Comparison of ENCODE assay signal across 24 cellular contexts in genomic region chr13:99153219-99153618, GRCh38. TPM values are rescaled to one million over a fixed set of nuclear protein-coding genes. Genes with fewer than 3 reads are reported as not detected.
A peak's percentile ranks its signal among the peaks of the same experiment; 100 is the strongest.
DNase-seq lines count a peak whose midpoint lies in the region; ATAC-seq and TF ChIP-seq lines count a peak whose summit lies in the region.
"Had no signal": no experiment of that assay in that cellular context is flagged by ENCODE, and none has a peak within 500 bp of the region (broad histone marks: within the 10 kb centered on the region; RNA-seq: fewer than 3 reads in every experiment).

No MANE protein-coding gene starts in this region.

- H3K4me3 ChIP-seq in astrocyte of the spinal cord (ENCODE audit: low read depth, low read length) (no peak overlapping the region), foreskin fibroblast (ENCODE audit: low read depth in 1 of 2, low read length in 2 of 2) (no peak overlapping the region)
- H3K4me3 ChIP-seq: gastrocnemius medialis, hepatocyte, left lung, upper lobe of left lung had no signal

- no peak for ATAC-seq in left colon
- ATAC-seq: activated CD8-positive, alpha-beta memory T cell treated with anti-CD3 and anti-CD28 coated beads, Interleukin-2, amount 10 ng/mL, durations not matched to agents 7 days and 5 days; activated T-cell treated with anti-CD3 and anti-CD28 coated beads, Interleukin-2, amount 50 U/mL, for 72 hours; gastrocnemius medialis; HCT116; left lung had no signal

- DNase-seq in AG08395 (ENCODE audit: low spot score) (peak; percentile 24), HT1080 (ENCODE audit: low read depth) (peak; percentile 36), astrocyte of the spinal cord (ENCODE audit: low read depth, low spot score) (peak; percentile 34), foreskin fibroblast (peak; percentile 27 to 52), GF-D8 (lab: John Stamatoyannopoulos, UW) (no peak), NCI-H748 treated with DMSO at 0.1 percent for 48 hours (lab: John Stamatoyannopoulos, UW) (no peak), left colon (no peak)
- DNase-seq in stimulated activated CD4-positive, alpha-beta T cell treated with anti-CD3 and anti-CD28 coated beads, Interleukin-2, amount 100 ng/mL, for 24 hours = no peak
- DNase-seq: activated CD4-positive, alpha-beta T cell treated with anti-CD3 and anti-CD28 coated beads, Interleukin-2, amount 10 ng/mL, durations not matched to agents 24 days and 14 days; activated CD8-positive, alpha-beta memory T cell treated with anti-CD3 and anti-CD28 coated beads, Interleukin-2, amount 10 ng/mL, durations not matched to agents 7 days and 5 days; activated naive CD4-positive, alpha-beta T cell treated with anti-CD3 and anti-CD28 coated beads, Interleukin-2, amount 10 ng/mL, durations not matched to agents 7 days and 5 days; activated T-cell treated with anti-CD3 and anti-CD28 coated beads, Interleukin-2, amount 50 U/mL, for 72 hours; amygdala; gastrocnemius medialis; left lung; NCI-H146; NCI-H524; SK-N-SH; small intestine; stimulated activated CD4-positive, alpha-beta T cell treated with anti-CD3 and anti-CD28 coated beads, Interleukin-1b, Interleukin-23, amount 100 ng/mL, for 48 hours; upper lobe of left lung; WERI-Rb-1 had no signal

- in situ Hi-C loops in astrocyte of the spinal cord (cut with HindIII; ENCODE audit: low sequenced_read_pairs) = no loop called here

- intact Hi-C loops in left colon (cut with DNase I, micrococcal nuclease) = no loop called here

- TF ChIP-seq CTCF in astrocyte of the spinal cord (IDR thresholded peaks at IDR 0.05; ENCODE audit: low read depth, low read length) (no peak), foreskin fibroblast (IDR thresholded peaks at IDR 0.05; ENCODE audit: low read depth, low read length) (no peak)

RNA-seq across cellular contexts. Expression of gene UBAC2, which starts 47.4 kb away (rescaled TPM):
- total RNA-seq in HT1080 (2014; rRNA removed; shearing (Covaris generic)) = 50.4 and 52.4 TPM in 2 replicates
- polyA plus RNA-seq in HT1080 (2015; cell fraction: cytosol; rRNA removed) = 120 and 124 TPM in 2 replicates
- polyA plus RNA-seq in HT1080 (2015; cell fraction: nucleus; rRNA removed) = 65.4 and 69.5 TPM in 2 replicates
- 10 to 100 TPM; 63.7 to 75.5 TPM for total RNA-seq in left colon

Comparison
In these comparisons a context has a peak if more than half of its experiments do, and no peak if none do; other contexts are left out.
1. DNase-seq: peak in AG08395 (single experiment), HT1080 (single experiment), astrocyte of the spinal cord (single experiment) and foreskin fibroblast (2 of 2); none in GF-D8 (single experiment), NCI-H748 treated with DMSO at 0.1 percent for 48 hours (single experiment), stimulated activated CD4-positive, alpha-beta T cell treated with anti-CD3 and anti-CD28 coated beads, Interleukin-2, amount 100 ng/mL, for 24 hours (0 of 2) and left colon (0 of 2).